20 cellular contexts compared by ENCODE assay signal in the genomic region with DNA sequence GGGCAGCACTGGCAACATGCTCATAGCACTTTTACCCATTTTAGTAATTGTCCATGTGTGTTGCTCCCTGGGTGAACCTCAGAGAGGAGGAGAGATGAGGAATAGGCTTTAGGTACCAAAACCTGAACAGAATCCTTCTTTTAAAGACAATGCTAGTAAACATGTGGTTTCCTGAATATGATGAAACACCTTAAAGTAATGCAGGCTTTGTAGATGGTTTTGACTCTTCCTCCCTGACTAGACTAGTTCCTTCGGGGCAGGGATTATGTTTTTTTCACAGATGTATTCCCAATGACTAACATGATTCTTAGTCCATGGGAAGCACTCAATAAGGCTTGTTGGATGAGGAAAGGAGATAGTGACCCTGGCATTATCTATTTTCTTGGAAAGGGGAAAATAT.
A peak's percentile ranks its signal among the peaks of the same experiment; 100 is the strongest.
DNase-seq lines count a peak whose midpoint lies in the region; ATAC-seq and TF ChIP-seq lines count a peak whose summit lies in the region.
"Had no signal": no experiment of that assay in that cellular context is flagged by ENCODE, and none has a peak within 500 bp of the region (broad histone marks: within the 10 kb centered on the region; RNA-seq: fewer than 3 reads in every experiment).

No MANE protein-coding gene starts in this region.

- 10% methylated on average over 1 of the region's 1 CpG for whole genome bisulfite sequencing in mammary epithelial cell (ENCODE audit: low coverage, missing lambda C conversion rate)
- WGBS in suprapubic skin = 69% methylated on average over 1 of the region's 1 CpG

- peak overlapping the region; percentile 39 for H3K4me2 ChIP-seq in mammary epithelial cell (ENCODE audit: insufficient read depth, low read depth, low read length)
- H3K4me2 ChIP-seq: BLaER1 had no signal

- in situ Hi-C loops in mammary epithelial cell (cut with MboI; ENCODE audit: low sequenced_read_pairs in 2 of 2) = no loop called here

- DNase-seq in EH (ENCODE audit: low read depth) = peak; percentile 34
- DNase-seq in LHCN-M2 (ENCODE audit: low read depth) = peak; percentile 8
- peak; percentile 82 for DNase-seq in mammary epithelial cell
- DNase-seq in iris pigment epithelial cell (ENCODE audit: low read depth) = peak; percentile 59
- no peak for DNase-seq in suprapubic skin (ENCODE audit: low spot score in 2 of 2)
- no peak for DNase-seq in NCI-H2029 (lab: John Stamatoyannopoulos, UW)
- DNase-seq in NCI-H2196 (lab: John Stamatoyannopoulos, UW; ENCODE audit: unreplicated experiment) = no peak
- DNase-seq: CD8-positive, alpha-beta T cell; DMS79 treated with DMSO at 0.1 percent for 48 hours; HCEC 1CT; KBM-7; NCI-H1092 treated with DMSO at 0.1 percent for 48 hours; NCI-H2227 treated with DMSO at 0.1 percent for 48 hours; NCI-H524 treated with DMSO at 0.1 percent for 48 hours; Peyer's patch; SHP77 treated with DMSO at 0.1 percent for 48 hours had no signal

- CTCF ChIA-PET in mammary epithelial cell (lab: Charles Lee; ENCODE audit: low non-redundant PET) = no interaction called here

- H3K27me3 ChIP-seq in mammary epithelial cell (ENCODE audit: insufficient read depth, low read length) = no peaks in the 10 kb centered on the region
- H3K27me3 ChIP-seq in suprapubic skin = no peaks in the 10 kb centered on the region
- H3K27me3 ChIP-seq: BLaER1, Peyer's patch had no signal

- ATAC-seq in GM18858 (IDR thresholded peaks at IDR 0.05; ENCODE audit: unreplicated experiment) = no peak
- ATAC-seq: CD8-positive, alpha-beta T cell; SK-N-SH treated with all-trans-retinoic acid at 6 μM for 48 hours had no signal

- BruUV-seq in mammary epithelial cell (replicated peaks; lab: Mats Ljungman, UMichigan) = no TSS peak

- H3K9ac ChIP-seq in mammary epithelial cell (ENCODE audit: insufficient read depth, low read length) = no peak overlapping the region
- H3K9ac ChIP-seq: BLaER1 had no signal

- no peaks in the 10 kb centered on the region for H3K79me2 ChIP-seq in mammary epithelial cell (ENCODE audit: insufficient read depth, low read length)

- H3K9me3 ChIP-seq in mammary epithelial cell (replicated peaks; ENCODE audit: insufficient read depth, low read length) (no peaks in the 10 kb centered on the region), suprapubic skin (no peaks in the 10 kb centered on the region)
- H3K9me3 ChIP-seq: BLaER1, Peyer's patch had no signal

- no peak overlapping the region for H3K27ac ChIP-seq in mammary epithelial cell (ENCODE audit: insufficient read depth, low read depth, low read length)
- no peak overlapping the region for H3K27ac ChIP-seq in suprapubic skin
- H3K27ac ChIP-seq: BLaER1, HL-60, Peyer's patch had no signal

- H3K36me3 ChIP-seq in mammary epithelial cell (ENCODE audit: insufficient read depth, low read length) (no peaks in the 10 kb centered on the region), suprapubic skin (no peaks in the 10 kb centered on the region)
- H3K36me3 ChIP-seq: BLaER1, Peyer's patch had no signal

- peaks cover 13% of the 10 kb centered on the region for H3K4me1 ChIP-seq in mammary epithelial cell (ENCODE audit: insufficient read depth, low read length)
- no peaks in the 10 kb centered on the region for H3K4me1 ChIP-seq in suprapubic skin
- H3K4me1 ChIP-seq: BLaER1 had no signal

- TF ChIP-seq CTCF in mammary epithelial cell (conservative IDR thresholded peaks at IDR 0.05 in 1 of 2, IDR thresholded peaks at IDR 0.05 in 1 of 2; ENCODE audit: extremely low read depth in 1 of 2, insufficient read depth in 1 of 2, low read depth in 1 of 2, low read length in 2 of 2) = no peak
- TF ChIP-seq CTCF in suprapubic skin (IDR thresholded peaks at IDR 0.05) = no peak

- dilution Hi-C loops in mammary epithelial cell (cut with HindIII; ENCODE audit: low sequenced_read_pairs) = no loop called here

- intact Hi-C loops in mammary epithelial cell (cut with micrococcal nuclease) = no loop called here

- TF ChIP-seq POLR2A in suprapubic skin (IDR thresholded peaks at IDR 0.05) = no peak

- H4K20me1 ChIP-seq in mammary epithelial cell (ENCODE audit: insufficient read depth, low read length) = no peaks in the 10 kb centered on the region
- H4K20me1 ChIP-seq: BLaER1 had no signal

- H2AFZ ChIP-seq in mammary epithelial cell (ENCODE audit: low read depth, low read length) = peak overlapping the region; percentile 64

- H3K4me3 ChIP-seq in mammary epithelial cell (replicated peaks in 1 of 3; ENCODE audit: insufficient read depth in 1 of 3, low read depth in 2 of 3, low read length in 3 of 3) = no peak overlapping the region
- no peak overlapping the region for H3K4me3 ChIP-seq in suprapubic skin
- H3K4me3 ChIP-seq: BLaER1, Peyer's patch had no signal

- TF ChIP-seq EP300 in suprapubic skin (IDR thresholded peaks at IDR 0.05) = no peak

Comparison
In these comparisons a context has a peak if more than half of its experiments do, and no peak if none do; other contexts are left out.
1. DNase-seq: peak in EH (single experiment), LHCN-M2 (single experiment), mammary epithelial cell (single experiment) and iris pigment epithelial cell (single experiment); none in suprapubic skin (0 of 2), NCI-H2029 (single experiment) and NCI-H2196 (single experiment).